19 cellular contexts compared by ENCODE assay signal in the genomic region with DNA sequence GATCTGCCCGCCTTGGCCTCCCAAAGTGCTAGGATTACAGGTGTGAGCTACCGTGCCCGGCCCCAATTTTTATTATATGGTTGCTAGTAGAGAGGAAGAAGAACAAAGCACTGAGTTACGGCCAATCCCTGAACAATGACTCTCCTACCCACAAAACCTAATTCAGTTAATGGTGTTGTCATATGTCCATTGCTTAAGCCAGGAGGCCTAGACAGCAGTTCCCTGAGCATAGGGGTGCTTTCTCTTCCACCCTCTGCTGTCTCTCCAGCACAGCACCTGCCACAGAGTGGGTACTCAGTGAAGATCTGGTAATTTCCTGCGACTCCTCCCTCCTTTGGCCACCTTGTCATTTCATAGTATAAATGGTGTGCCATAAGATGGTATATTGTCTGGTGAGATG.
"Had no signal": no experiment of that assay in that cellular context is flagged by ENCODE, and none has a peak within 500 bp of the region (broad histone marks: within the 10 kb centered on the region; RNA-seq: fewer than 3 reads in every experiment).

No MANE protein-coding gene starts in this region.

- H3K4me3 Mint-ChIP-seq: activated CD4-positive, alpha-beta T cell treated with anti-CD3 and anti-CD28 coated beads for 36 hours; activated naive CD8-positive, alpha-beta T cell; naive B cell; T-helper 2 cell treated with Interferon-gamma antibody and Interleukin-4, amounts not matched to agents 5 μg/mL and 100 μg/mL, for 36 hours; WTC11 had no signal

- H3K27ac Mint-ChIP-seq: activated naive CD8-positive, alpha-beta T cell; T-helper 2 cell treated with Interferon-gamma antibody and Interleukin-4, amounts not matched to agents 5 μg/mL and 100 μg/mL, for 36 hours; WTC11 had no signal

- H3K27me3 Mint-ChIP-seq: activated CD4-positive, alpha-beta T cell treated with anti-CD3 and anti-CD28 coated beads for 36 hours; activated naive CD8-positive, alpha-beta T cell; naive B cell had no signal

- H3K36me3 Mint-ChIP-seq: activated naive CD8-positive, alpha-beta T cell had no signal

- H3K4me1 Mint-ChIP-seq: WTC11 had no signal

- ATAC-seq: activated CD4-positive, alpha-beta T cell treated with anti-CD3 and anti-CD28 coated beads for 36 hours; gastroesophageal sphincter; heart left ventricle; left lung; mucosa of descending colon; stimulated activated naive CD8-positive, alpha-beta T cell treated with anti-CD3 and anti-CD28 coated beads, Interleukin-15, Interleukin-2, amounts not matched to agents 100 U/mL and 50 U/mL, for 24 hours; WTC11 had no signal

- DNase-seq: activated CD4-positive, alpha-beta T cell treated with anti-CD3 and anti-CD28 coated beads for 36 hours; activated CD4-positive, alpha-beta T cell treated with anti-CD3 and anti-CD28 coated beads, Interleukin-2, amount 50 U/mL, for 48 hours; activated gamma-delta T cell; cerebellar nuclear complex; effector CD8-positive, alpha-beta T cell; heart left ventricle; kidney; left lung; mammary epithelial cell; mucosa of descending colon; naive B cell; retina; stimulated activated naive CD8-positive, alpha-beta T cell treated with anti-CD3 and anti-CD28 coated beads, Interleukin-15, Interleukin-2, amounts not matched to agents 100 U/mL and 50 U/mL, for 24 hours; substantia nigra; uterus had no signal

- H3K9me3 Mint-ChIP-seq: T-helper 2 cell treated with Interferon-gamma antibody and Interleukin-4, amounts not matched to agents 5 μg/mL and 100 μg/mL, for 36 hours; WTC11 had no signal
